Comparison of ENCODE assay signal across 12 cellular contexts in the genomic region with DNA sequence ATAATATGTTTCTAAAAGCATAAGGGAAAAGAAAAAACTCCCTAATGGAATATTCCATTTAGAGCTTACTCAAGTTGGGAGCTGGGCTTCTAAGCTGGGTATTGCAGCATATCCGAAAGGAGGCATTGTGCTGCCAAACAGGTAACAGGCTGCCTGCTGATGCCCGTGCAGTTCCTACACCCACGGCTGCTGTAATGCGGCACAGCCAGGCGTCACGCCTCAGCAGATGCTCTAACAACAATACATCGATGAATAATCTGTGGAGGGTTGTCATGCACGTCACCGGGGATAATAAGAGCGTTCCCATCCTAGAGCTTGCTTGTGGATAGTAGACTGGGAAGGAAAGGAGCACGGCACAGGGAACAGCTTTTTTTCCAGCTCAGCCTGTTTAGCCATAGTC.
"Had no signal": no experiment of that assay in that cellular context is flagged by ENCODE, and none has a peak within 500 bp of the region (broad histone marks: within the 10 kb centered on the region; RNA-seq: fewer than 3 reads in every experiment).

No MANE protein-coding gene starts in this region.

- ATAC-seq: gastrocnemius medialis; pancreas; stimulated activated effector memory CD8-positive, alpha-beta T cell treated with anti-CD3 and anti-CD28 coated beads, Interleukin-12 subunit alpha, Interleukin-12 subunit beta, amount 100 ng/mL, for 72 hours had no signal

- H3K27ac Mint-ChIP-seq: stimulated activated effector memory CD8-positive, alpha-beta T cell treated with anti-CD3 and anti-CD28 coated beads, Interleukin-12 subunit alpha, Interleukin-12 subunit beta, amount 100 ng/mL, for 72 hours had no signal

- DNase-seq: activated CD4-positive, alpha-beta T cell treated with anti-CD3 and anti-CD28 coated beads, Interleukin-2, amount 50 U/mL, for 48 hours; activated naive CD4-positive, alpha-beta T cell treated with anti-CD3 and anti-CD28 coated beads, Interleukin-2, amount 50 U/mL, for 16 hours; activated T-cell treated with anti-CD3 and anti-CD28 coated beads, Interleukin-2, amount 50 U/mL, for 1 hour; cortex of kidney; effector memory CD4-positive, alpha-beta T cell; gastrocnemius medialis; midbrain; pancreas; T-helper 1 cell; T1000 had no signal

- H3K36me3 Mint-ChIP-seq: stimulated activated effector memory CD8-positive, alpha-beta T cell treated with anti-CD3 and anti-CD28 coated beads, Interleukin-12 subunit alpha, Interleukin-12 subunit beta, amount 100 ng/mL, for 72 hours had no signal

- H3K4me3 Mint-ChIP-seq: neural crest cell; stimulated activated effector memory CD8-positive, alpha-beta T cell treated with anti-CD3 and anti-CD28 coated beads, Interleukin-12 subunit alpha, Interleukin-12 subunit beta, amount 100 ng/mL, for 72 hours had no signal

- H3K4me1 Mint-ChIP-seq: stimulated activated effector memory CD8-positive, alpha-beta T cell treated with anti-CD3 and anti-CD28 coated beads, Interleukin-12 subunit alpha, Interleukin-12 subunit beta, amount 100 ng/mL, for 72 hours had no signal
